ENCODE assay signal across 8 cellular contexts in genomic region chr12:38878986-38879385, GRCh38. TPM values are rescaled to one million over a fixed set of nuclear protein-coding genes. Genes with fewer than 3 reads are reported as not detected.
"Had no signal": no experiment of that assay in that cellular context is flagged by ENCODE, and none has a peak within 500 bp of the region (broad histone marks: within the 10 kb centered on the region; RNA-seq: fewer than 3 reads in every experiment).

No MANE protein-coding gene starts in this region.

- ATAC-seq: HCT116, HepG2 had no signal

- H3K27ac ChIP-seq: GM23248, HL-60 had no signal

- DNase-seq: GM23248, GOT3, HFFc6, KBM-7 had no signal

- H3K9me3 ChIP-seq: HAP-1 had no signal

- H3K4me3 ChIP-seq: GM23248, HAP-1 had no signal

RNA-seq across cellular contexts. Expression of gene CPNE8, which starts 26.4 kb away (rescaled TPM):
- total RNA-seq: HFFc6 had no signal
